11 cellular contexts compared by ENCODE assay signal in the genomic region with DNA sequence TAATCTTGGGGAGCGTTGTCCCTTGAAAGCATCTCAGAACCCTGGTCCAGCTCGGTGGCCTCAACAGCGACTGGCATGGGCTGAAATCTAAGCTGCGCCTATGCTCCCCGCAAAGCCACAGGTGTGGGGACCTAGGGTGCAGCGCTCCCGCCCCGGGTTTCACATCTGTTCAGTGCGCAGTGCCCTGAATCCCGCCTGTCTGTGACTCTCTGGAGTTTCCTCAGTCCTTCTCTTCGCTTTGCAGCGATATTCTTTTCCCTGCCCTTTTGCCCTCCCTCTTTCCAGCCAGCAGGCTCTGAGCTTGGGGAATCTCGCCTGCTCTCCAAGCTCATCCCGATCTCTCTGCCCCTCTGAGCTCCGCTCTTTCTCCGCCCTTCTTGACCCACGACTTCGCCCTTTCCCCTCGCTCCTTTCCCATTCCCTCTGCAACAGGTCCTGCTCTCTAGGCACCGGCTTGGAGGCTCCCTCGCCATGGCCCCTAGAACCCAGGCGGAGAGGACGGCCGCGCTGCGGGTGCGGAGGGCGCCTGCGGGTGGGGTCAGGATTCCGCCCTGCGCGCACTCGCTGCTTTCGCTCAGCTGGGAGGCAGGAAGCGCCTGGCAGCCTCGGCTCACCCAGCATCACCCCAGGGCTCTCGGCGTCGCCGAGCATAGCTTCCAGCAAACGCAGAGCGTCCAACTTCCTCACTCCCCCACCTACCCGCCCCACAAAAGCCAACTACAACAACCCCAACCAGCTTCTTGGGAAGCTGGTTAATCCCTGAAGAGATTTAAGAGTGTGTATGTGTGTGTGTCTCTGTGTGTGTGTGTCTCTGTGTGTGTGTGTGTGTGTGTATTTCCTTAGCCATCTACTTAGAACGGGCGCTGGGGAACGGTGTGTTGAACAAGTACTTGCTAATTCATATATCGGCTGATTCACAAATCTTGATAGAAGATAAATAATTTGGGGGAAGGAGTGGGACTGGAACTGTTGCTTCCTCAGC. TPM values are rescaled to one million over a fixed set of nuclear protein-coding genes. Genes with fewer than 3 reads are reported as not detected.
DNase-seq lines count a peak whose midpoint lies in the region; ATAC-seq and TF ChIP-seq lines count a peak whose summit lies in the region.
"Had no signal": no experiment of that assay in that cellular context is flagged by ENCODE, and none has a peak within 500 bp of the region (broad histone marks: within the 10 kb centered on the region; RNA-seq: fewer than 3 reads in every experiment).

No MANE protein-coding gene starts in this region.

- peaks cover 98% of the 10 kb centered on the region for H3K27me3 Mint-ChIP-seq in type B pancreatic cell

- no peak overlapping the region for H3K27ac Mint-ChIP-seq in type B pancreatic cell

- WGBS in psoas muscle, 3 donors, result 3% methylated on average over 42 to 47 of the region's 47 CpGs

- no peaks in the 10 kb centered on the region for H3K36me3 ChIP-seq in left ventricle myocardium inferior
- no peaks in the 10 kb centered on the region for H3K36me3 ChIP-seq in right atrium auricular region
- no peaks in the 10 kb centered on the region for H3K36me3 ChIP-seq in iPS-20b (ENCODE audit: insufficient read depth, low read depth, low read length)
- H3K36me3 ChIP-seq in psoas muscle (ENCODE audit: insufficient read depth in 1 of 2, low read depth in 1 of 2), result no peaks in the 10 kb centered on the region
- H3K36me3 ChIP-seq: brain microvascular endothelial cell had no signal

- H3K4me1 ChIP-seq in left ventricle myocardium inferior, result peaks cover 16% of the 10 kb centered on the region
- H3K4me1 ChIP-seq in right atrium auricular region, result peaks cover 0 to 15% of the 10 kb centered on the region in 2 donors
- no peaks in the 10 kb centered on the region for H3K4me1 ChIP-seq in iPS-20b (ENCODE audit: insufficient read depth, low read length)
- no peaks in the 10 kb centered on the region for H3K4me1 ChIP-seq in psoas muscle

- TF ChIP-seq CTCF in left ventricle myocardium inferior (IDR thresholded peaks at IDR 0.05; ENCODE audit: borderline replicate concordance) (no peak), right atrium auricular region (IDR thresholded peaks at IDR 0.05) (no peak), type B pancreatic cell (conservative IDR thresholded peaks at IDR 0.05) (no peak), psoas muscle (IDR thresholded peaks at IDR 0.05) (no peak)

- no peaks in the 10 kb centered on the region for H3K9me3 Mint-ChIP-seq in type B pancreatic cell

- H3K4me3 ChIP-seq in left ventricle myocardium inferior (peak overlapping the region; percentile 49), right atrium auricular region (no peak overlapping the region), iPS-20b (ENCODE audit: low read length) (peak overlapping the region; percentile 64), psoas muscle (no peak overlapping the region)

- peak overlapping the region; percentile 86 for H3K4me3 Mint-ChIP-seq in type B pancreatic cell

- H3K9me3 ChIP-seq in left ventricle myocardium inferior (replicated peaks) (no peaks in the 10 kb centered on the region), right atrium auricular region (no peaks in the 10 kb centered on the region), iPS-20b (ENCODE audit: insufficient read depth, low read depth, low read length) (peaks cover 2% of the 10 kb centered on the region; the same call in 1 of the 2 replicates), psoas muscle (no peaks in the 10 kb centered on the region)

- H3K27me3 ChIP-seq in left ventricle myocardium inferior (ENCODE audit: low read depth), result peaks cover 96% of the 10 kb centered on the region
- peaks cover 7 to 10% of the 10 kb centered on the region in 2 donors for H3K27me3 ChIP-seq in right atrium auricular region
- peaks cover 100% of the 10 kb centered on the region for H3K27me3 ChIP-seq in iPS-20b (ENCODE audit: insufficient read depth, low read length)
- H3K27me3 ChIP-seq in psoas muscle (ENCODE audit: insufficient read depth in 3 of 3, low read length in 2 of 3), result peaks cover 0 to 62% (median 22%) of the 10 kb centered on the region in 3 donors

- H3K9ac ChIP-seq in iPS-20b (ENCODE audit: low read depth, low read length), result no peak overlapping the region

- H3K36me3 Mint-ChIP-seq in type B pancreatic cell, result no peaks in the 10 kb centered on the region

- peaks cover 16% of the 10 kb centered on the region for H3K4me1 Mint-ChIP-seq in type B pancreatic cell (ENCODE audit: unreplicated experiment)

- intact Hi-C loops in left ventricle myocardium inferior (cut with micrococcal nuclease), result no loop called here
- intact Hi-C loops in psoas muscle (cut with DNase I), result no loop called here

- DNase-seq in left ventricle myocardium inferior, result no peak
- no peak for DNase-seq in right atrium auricular region (ENCODE audit: low spot score)
- peak; percentile 87 for DNase-seq in NCI-H69 (lab: John Stamatoyannopoulos, UW)
- DNase-seq in type B pancreatic cell (ENCODE audit: extremely low spot score, unreplicated experiment), result no peak
- no peak for DNase-seq in psoas muscle
- DNase-seq in HCEC 1CT, result no peak
- DNase-seq: brain microvascular endothelial cell had no signal

- ATAC-seq in psoas muscle, result no peak
- ATAC-seq in GM19397 (IDR thresholded peaks at IDR 0.05; ENCODE audit: unreplicated experiment), result no peak
- ATAC-seq: HCT116 had no signal

- H3K27ac ChIP-seq in left ventricle myocardium inferior (replicated peaks) (no peak overlapping the region), right atrium auricular region (no peak overlapping the region), iPS-20b (ENCODE audit: low read length) (no peak overlapping the region), psoas muscle (no peak overlapping the region)
- H3K27ac ChIP-seq: brain microvascular endothelial cell had no signal

RNA-seq across cellular contexts. Expression of gene GRP, which starts 1.1 kb away (rescaled TPM):
- total RNA-seq in left ventricle myocardium inferior (not detected), right atrium auricular region (not detected), type B pancreatic cell (ENCODE audit: low replicate concordance) (1.2 and 3.0 TPM in 2 replicates), psoas muscle (not detected)
- polyA plus RNA-seq in psoas muscle, result not detected
- total RNA-seq: HT-29 had no signal

RNA-seq across cellular contexts. Expression of gene RAX, which starts 52.2 kb away (rescaled TPM):
- total RNA-seq in left ventricle myocardium inferior (not detected), right atrium auricular region (not detected), type B pancreatic cell (ENCODE audit: low replicate concordance) (not detected in 2 replicates), psoas muscle (not detected)
- not detected for polyA plus RNA-seq in psoas muscle
- total RNA-seq: HT-29 had no signal

Comparison
In these comparisons a context has a peak if more than half of its experiments do, and no peak if none do; other contexts are left out.
1. H3K4me3 ChIP-seq: peak in left ventricle myocardium inferior (single experiment) and iPS-20b (single experiment); none in right atrium auricular region (0 of 2) and psoas muscle (single experiment).